In the genomic region with DNA sequence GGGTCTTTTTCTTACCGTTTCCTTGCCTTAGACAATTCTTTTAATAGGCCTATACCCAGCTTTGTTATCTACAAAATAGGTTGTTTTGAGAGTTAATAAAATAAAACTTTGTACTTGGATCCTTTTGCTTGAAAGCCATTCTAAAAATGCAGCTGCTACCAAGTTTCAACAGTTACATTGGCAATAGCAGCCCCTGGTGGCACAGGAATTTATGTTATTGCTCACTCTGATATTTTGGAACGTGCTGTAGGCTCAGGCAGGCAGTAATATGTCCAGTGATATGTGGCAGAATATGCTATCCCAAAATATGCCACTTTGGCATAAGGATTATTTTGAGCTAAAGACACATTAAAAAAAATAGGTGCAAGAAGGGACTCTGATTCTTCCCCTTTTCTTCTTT, we compare ENCODE assay signal across 10 cellular contexts. TPM values are rescaled to one million over a fixed set of nuclear protein-coding genes. Genes with fewer than 3 reads are reported as not detected.
DNase-seq lines count a peak whose midpoint lies in the region; ATAC-seq and TF ChIP-seq lines count a peak whose summit lies in the region.
"Had no signal": no experiment of that assay in that cellular context is flagged by ENCODE, and none has a peak within 500 bp of the region (broad histone marks: within the 10 kb centered on the region; RNA-seq: fewer than 3 reads in every experiment).

No MANE protein-coding gene starts in this region.

- no peaks in the 10 kb centered on the region for H3K36me3 Mint-ChIP-seq in HFFc6 (ENCODE audit: low read depth)
- no peaks in the 10 kb centered on the region for H3K36me3 Mint-ChIP-seq in nephron (ENCODE audit: low read depth)
- no peaks in the 10 kb centered on the region for H3K36me3 Mint-ChIP-seq in effector memory CD8-positive, alpha-beta T cell (ENCODE audit: insufficient read depth)
- no peaks in the 10 kb centered on the region for H3K36me3 Mint-ChIP-seq in natural killer cell treated with Interleukin-12 subunit alpha and Interleukin-12 subunit beta and Interleukin-15 and Interleukin-18, amount 100 ng/mL, for 72 hours

- no peaks in the 10 kb centered on the region for H3K36me3 ChIP-seq in adipocyte (ENCODE audit: control insufficient read depth, insufficient read depth, low read length, severe bottlenecking)

- no peak overlapping the region for H3K9ac ChIP-seq in adipocyte (ENCODE audit: low read length)

- H3K27me3 Mint-ChIP-seq in HFFc6 (ENCODE audit: insufficient read depth) = peaks cover 2% of the 10 kb centered on the region
- no peaks in the 10 kb centered on the region for H3K27me3 Mint-ChIP-seq in nephron (ENCODE audit: low read depth)
- no peaks in the 10 kb centered on the region for H3K27me3 Mint-ChIP-seq in effector memory CD8-positive, alpha-beta T cell
- H3K27me3 Mint-ChIP-seq in natural killer cell treated with Interleukin-12 subunit alpha and Interleukin-12 subunit beta and Interleukin-15 and Interleukin-18, amount 100 ng/mL, for 72 hours = no peaks in the 10 kb centered on the region

- peak; percentile 21 to 24 for DNase-seq in NCI-H2081 (lab: John Stamatoyannopoulos, UW)
- DNase-seq in NCI-H2081 treated with DMSO at 0.1 percent for 48 hours (lab: John Stamatoyannopoulos, UW) = no peak
- DNase-seq in HFFc6 = no peak
- peak; percentile 46 for DNase-seq in adipocyte (ENCODE audit: low read depth)
- no peak for DNase-seq in effector memory CD8-positive, alpha-beta T cell
- DNase-seq in activated CD4-positive, CD25-positive, alpha-beta regulatory T cell treated with anti-CD3 and anti-CD28 coated beads, Interleukin-2, amount 50 U/mL, for 72 hours = no peak
- no peak for DNase-seq in natural killer cell treated with Interleukin-12 subunit alpha and Interleukin-12 subunit beta and Interleukin-15 and Interleukin-18, amount 100 ng/mL, for 72 hours (ENCODE audit: low spot score)
- DNase-seq: activated CD8-positive, alpha-beta memory T cell treated with anti-CD3 and anti-CD28 coated beads, Interleukin-2, amount 50 U/mL, for 4 hours; DMS153 had no signal

- TF ChIP-seq CTCF in HFFc6 (IDR thresholded peaks at IDR 0.05) (peak; percentile 70), nephron (IDR thresholded peaks at IDR 0.05; ENCODE audit: unreplicated experiment in 3 of 3) (peak in 2 of 3 experiments; percentile 11 to 43)

- no peaks in the 10 kb centered on the region for H3K4me1 ChIP-seq in adipocyte (ENCODE audit: control insufficient read depth, insufficient read depth, low read length)

- H3K4me3 ChIP-seq in adipocyte (ENCODE audit: low read length) = no peak overlapping the region

- H3K9me3 Mint-ChIP-seq in HFFc6 = no peaks in the 10 kb centered on the region
- no peaks in the 10 kb centered on the region for H3K9me3 Mint-ChIP-seq in nephron
- H3K9me3 Mint-ChIP-seq in effector memory CD8-positive, alpha-beta T cell = no peaks in the 10 kb centered on the region
- H3K9me3 Mint-ChIP-seq in natural killer cell treated with Interleukin-12 subunit alpha and Interleukin-12 subunit beta and Interleukin-15 and Interleukin-18, amount 100 ng/mL, for 72 hours = no peaks in the 10 kb centered on the region

- H3K27ac Mint-ChIP-seq in HFFc6 (no peak overlapping the region), nephron (no peak overlapping the region)
- H3K27ac Mint-ChIP-seq in effector memory CD8-positive, alpha-beta T cell = no peak overlapping the region
- no peak overlapping the region for H3K27ac Mint-ChIP-seq in natural killer cell treated with Interleukin-12 subunit alpha and Interleukin-12 subunit beta and Interleukin-15 and Interleukin-18, amount 100 ng/mL, for 72 hours

- H3K27me3 ChIP-seq in adipocyte (replicated peaks; ENCODE audit: control insufficient read depth, insufficient read depth, low read length) = no peaks in the 10 kb centered on the region

- H3K4me3 Mint-ChIP-seq in HFFc6 = no peak overlapping the region
- no peak overlapping the region for H3K4me3 Mint-ChIP-seq in nephron
- H3K4me3 Mint-ChIP-seq in effector memory CD8-positive, alpha-beta T cell = no peak overlapping the region
- no peak overlapping the region for H3K4me3 Mint-ChIP-seq in natural killer cell treated with Interleukin-12 subunit alpha and Interleukin-12 subunit beta and Interleukin-15 and Interleukin-18, amount 100 ng/mL, for 72 hours

- ATAC-seq in effector memory CD8-positive, alpha-beta T cell (replicated peaks) = no peak
- no peak for ATAC-seq in natural killer cell treated with Interleukin-12 subunit alpha and Interleukin-12 subunit beta and Interleukin-15 and Interleukin-18, amount 100 ng/mL, for 72 hours

- H3K9me3 ChIP-seq in adipocyte (ENCODE audit: control insufficient read depth, low read length) = no peaks in the 10 kb centered on the region

- H3K4me1 Mint-ChIP-seq in HFFc6 (ENCODE audit: low read depth) (no peaks in the 10 kb centered on the region), nephron (no peaks in the 10 kb centered on the region)
- no peaks in the 10 kb centered on the region for H3K4me1 Mint-ChIP-seq in effector memory CD8-positive, alpha-beta T cell (ENCODE audit: low read depth in 2 of 2)
- no peaks in the 10 kb centered on the region for H3K4me1 Mint-ChIP-seq in natural killer cell treated with Interleukin-12 subunit alpha and Interleukin-12 subunit beta and Interleukin-15 and Interleukin-18, amount 100 ng/mL, for 72 hours (ENCODE audit: low read depth in 2 of 2)

RNA-seq across cellular contexts. Expression of a gene that starts 6.7 kb away (rescaled TPM):
- total RNA-seq in HFFc6 (2021; fragmentation: NEBNext Ultra II Directional; extraction: Animal tissue kit (Norgen Biotek cat#: 25700)) = 10 to 100 TPM; 41.1 to 53.6 (median 48.3) TPM
- 10 to 100 TPM; 34.4 to 44.4 TPM for total RNA-seq in natural killer cell treated with Interleukin-12 subunit alpha and Interleukin-12 subunit beta and Interleukin-15 and Interleukin-18, amount 100 ng/mL, for 72 hours

RNA-seq across cellular contexts. Expression of a gene that starts 10.4 kb away (rescaled TPM):
- total RNA-seq in HFFc6 (2021; fragmentation: NEBNext Ultra II Directional; extraction: Animal tissue kit (Norgen Biotek cat#: 25700)) = 100 to 1,000 TPM; 200 to 250 (median 220) TPM
- total RNA-seq in natural killer cell treated with Interleukin-12 subunit alpha and Interleukin-12 subunit beta and Interleukin-15 and Interleukin-18, amount 100 ng/mL, for 72 hours = 100 to 1,000 TPM; 207 to 291 TPM

RNA-seq across cellular contexts. Expression of a gene that starts 45.0 kb away (rescaled TPM):
- total RNA-seq in HFFc6 (2021; fragmentation: NEBNext Ultra II Directional; extraction: Animal tissue kit (Norgen Biotek cat#: 25700)) = 1 to 10 TPM; 1.2 to 2.2 (median 1.7) TPM
- 1 to 10 TPM; 2.2 to 6.6 TPM for total RNA-seq in natural killer cell treated with Interleukin-12 subunit alpha and Interleukin-12 subunit beta and Interleukin-15 and Interleukin-18, amount 100 ng/mL, for 72 hours

Comparison
In these comparisons a context has a peak if more than half of its experiments do, and no peak if none do; other contexts are left out.
1. DNase-seq: peak in NCI-H2081 (2 of 2) and adipocyte (single experiment); none in NCI-H2081 treated with DMSO at 0.1 percent for 48 hours (single experiment), HFFc6 (single experiment), effector memory CD8-positive, alpha-beta T cell (0 of 3), activated CD4-positive, CD25-positive, alpha-beta regulatory T cell treated with anti-CD3 and anti-CD28 coated beads, Interleukin-2, amount 50 U/mL, for 72 hours (single experiment) and natural killer cell treated with Interleukin-12 subunit alpha and Interleukin-12 subunit beta and Interleukin-15 and Interleukin-18, amount 100 ng/mL, for 72 hours (single experiment).